19 cellular contexts compared by ENCODE assay signal in genomic region chr21:38120984-38121855, GRCh38.
"Had no signal": no experiment of that assay in that cellular context is flagged by ENCODE, and none has a peak within 500 bp of the region (broad histone marks: within the 10 kb centered on the region; RNA-seq: fewer than 3 reads in every experiment).

No MANE protein-coding gene starts in this region.

- H3K9me3 Mint-ChIP-seq: activated T-cell treated with anti-CD3 and anti-CD28 coated beads, Interleukin-2, amount 50 U/mL, for 4 hours; endodermal cell; nephron; stimulated activated naive CD8-positive, alpha-beta T cell treated with anti-CD3 and anti-CD28 coated beads, Interleukin-15, amount 100 ng/mL, for 72 hours had no signal

- H3K36me3 ChIP-seq: brain microvascular endothelial cell, thoracic aorta had no signal

- H3K4me3 Mint-ChIP-seq: activated naive CD8-positive, alpha-beta T cell; activated T-cell treated with anti-CD3 and anti-CD28 coated beads, Interleukin-2, amount 50 U/mL, for 4 hours; endodermal cell; nephron; stimulated activated naive CD8-positive, alpha-beta T cell treated with anti-CD3 and anti-CD28 coated beads, Interleukin-15, amount 100 ng/mL, for 72 hours had no signal

- H3K4me3 ChIP-seq: thoracic aorta had no signal

- H3K4me1 Mint-ChIP-seq: endodermal cell; stimulated activated naive CD8-positive, alpha-beta T cell treated with anti-CD3 and anti-CD28 coated beads, Interleukin-15, amount 100 ng/mL, for 72 hours had no signal

- H3K36me3 Mint-ChIP-seq: activated naive CD8-positive, alpha-beta T cell had no signal

- H3K27ac Mint-ChIP-seq: activated naive CD8-positive, alpha-beta T cell; endodermal cell; nephron; stimulated activated naive CD8-positive, alpha-beta T cell treated with anti-CD3 and anti-CD28 coated beads, Interleukin-15, amount 100 ng/mL, for 72 hours had no signal

- H3K27ac ChIP-seq: brain microvascular endothelial cell, thoracic aorta had no signal

- ATAC-seq: activated T-cell treated with anti-CD3 and anti-CD28 coated beads, Interleukin-2, amount 50 U/mL, for 4 hours; left cardiac atrium; stimulated activated naive CD8-positive, alpha-beta T cell treated with anti-CD3 and anti-CD28 coated beads, Interleukin-15, amount 100 ng/mL, for 72 hours had no signal

- H3K9me3 ChIP-seq: thoracic aorta had no signal

- DNase-seq: activated CD4-positive, alpha-beta T cell treated with anti-CD3 and anti-CD28 coated beads, Interleukin-2, amount 50 U/mL, for 48 hours; activated CD4-positive, CD25-positive, alpha-beta regulatory T cell treated with anti-CD3 and anti-CD28 coated beads, Interleukin-2, amount 50 U/mL, for 72 hours; activated gamma-delta T cell; activated T-cell treated with anti-CD3 and anti-CD28 coated beads, Interleukin-2, amount 50 U/mL, for 4 hours; amygdala; brain microvascular endothelial cell; dermis blood vessel endothelial cell; endodermal cell; erythroblast; hippocampal formation; left cardiac atrium; mammary epithelial cell; stimulated activated CD4-positive, alpha-beta T cell treated with anti-CD3 and anti-CD28 coated beads, Interleukin-15, amount 100 ng/mL, for 24 hours; stimulated activated CD4-positive, alpha-beta T cell treated with anti-CD3 and anti-CD28 coated beads, Interleukin-4, amount 100 ng/mL, for 24 hours; stimulated activated naive CD8-positive, alpha-beta T cell treated with anti-CD3 and anti-CD28 coated beads, Interleukin-15, amount 100 ng/mL, for 72 hours; T-helper 2 cell had no signal
